Comparison of ENCODE assay signal across 28 cellular contexts in genomic region chr2:41943176-41943575, GRCh38.
"Had no signal": no experiment of that assay in that cellular context is flagged by ENCODE, and none has a peak within 500 bp of the region (broad histone marks: within the 10 kb centered on the region; RNA-seq: fewer than 3 reads in every experiment).

No MANE protein-coding gene starts in this region.

- H3K4me3 ChIP-seq: left lung, lung, neural progenitor cell, right atrium auricular region, sigmoid colon, smooth muscle cell, testis, thyroid gland, upper lobe of right lung had no signal

- ATAC-seq: left colon; left lung; naive thymus-derived CD8-positive, alpha-beta T cell; stimulated activated memory B cell treated with anti-CD40 and anti-IgM and Interleukin-4, amounts not matched to agents 10 μg/mL and 1 μg/mL and 100 μg/mL, for 72 hours; stimulated activated naive CD8-positive, alpha-beta T cell treated with anti-CD3 and anti-CD28 coated beads, Interleukin-15, amount 100 ng/mL, for 72 hours; upper lobe of right lung had no signal

- H3K9me3 ChIP-seq: left lung, neutrophil, right atrium auricular region, sigmoid colon, testis, thyroid gland, upper lobe of right lung had no signal

- H3K4me1 ChIP-seq: left lung, parathyroid adenoma, upper lobe of right lung had no signal

- H3K27ac ChIP-seq: left lung, neural progenitor cell, neutrophil, parathyroid adenoma, sigmoid colon, testis, upper lobe of right lung had no signal

- H3K9me3 Mint-ChIP-seq: immature natural killer cell; naive thymus-derived CD8-positive, alpha-beta T cell; stimulated activated naive CD8-positive, alpha-beta T cell treated with anti-CD3 and anti-CD28 coated beads, Interleukin-15, amount 100 ng/mL, for 72 hours had no signal

- H3K27me3 ChIP-seq: neural progenitor cell, right atrium auricular region, sigmoid colon, testis, thyroid gland, upper lobe of right lung had no signal

- H3K4me1 Mint-ChIP-seq: immature natural killer cell; naive thymus-derived CD8-positive, alpha-beta T cell; stimulated activated memory B cell treated with anti-CD40 and anti-IgM and Interleukin-4, amounts not matched to agents 10 μg/mL and 1 μg/mL and 100 μg/mL, for 72 hours; stimulated activated naive CD8-positive, alpha-beta T cell treated with anti-CD3 and anti-CD28 coated beads, Interleukin-15, amount 100 ng/mL, for 72 hours had no signal

- H3K36me3 ChIP-seq: left lung, neural progenitor cell, neutrophil, right atrium auricular region, sigmoid colon, thyroid gland, upper lobe of right lung had no signal

- H3K27ac Mint-ChIP-seq: immature natural killer cell; naive thymus-derived CD8-positive, alpha-beta T cell; nephron progenitor cell; stimulated activated memory B cell treated with anti-CD40 and anti-IgM and Interleukin-4, amounts not matched to agents 10 μg/mL and 1 μg/mL and 100 μg/mL, for 72 hours; stimulated activated naive CD8-positive, alpha-beta T cell treated with anti-CD3 and anti-CD28 coated beads, Interleukin-15, amount 100 ng/mL, for 72 hours had no signal

- DNase-seq: glutamatergic neuron; hypothalamus; immature natural killer cell; kidney; left colon; left lung; mesendoderm; naive thymus-derived CD8-positive, alpha-beta T cell; nephron progenitor cell; occipital lobe; sigmoid colon; stimulated activated CD4-positive, alpha-beta T cell treated with anti-CD3 and anti-CD28 coated beads, Interleukin-1b, Interleukin-23, amount 100 ng/mL, for 48 hours; stimulated activated CD4-positive, alpha-beta T cell treated with anti-CD3 and anti-CD28 coated beads, Interleukin-2, amount 100 ng/mL, for 48 hours; stimulated activated CD4-positive, alpha-beta T cell treated with anti-CD3 and anti-CD28 coated beads, Interleukin-4, amount 100 ng/mL, for 4 hours; stimulated activated CD8-positive, alpha-beta memory T cell treated with anti-CD3 and anti-CD28 coated beads, Interleukin-4, amount 100 ng/mL, for 48 hours; stimulated activated naive CD4-positive, alpha-beta T cell treated with Interleukin-2 at 50 U/mL for 16 hours; stimulated activated naive CD8-positive, alpha-beta T cell treated with anti-CD3 and anti-CD28 coated beads, Interleukin-15, amount 100 ng/mL, for 72 hours; testis; thyroid gland; trophoblast cell; upper lobe of right lung had no signal

- H3K4me3 Mint-ChIP-seq: immature natural killer cell; naive thymus-derived CD8-positive, alpha-beta T cell; nephron progenitor cell; neural progenitor cell; stimulated activated memory B cell treated with anti-CD40 and anti-IgM and Interleukin-4, amounts not matched to agents 10 μg/mL and 1 μg/mL and 100 μg/mL, for 72 hours; stimulated activated naive CD8-positive, alpha-beta T cell treated with anti-CD3 and anti-CD28 coated beads, Interleukin-15, amount 100 ng/mL, for 72 hours had no signal

- H3K36me3 Mint-ChIP-seq: immature natural killer cell; naive thymus-derived CD8-positive, alpha-beta T cell; stimulated activated memory B cell treated with anti-CD40 and anti-IgM and Interleukin-4, amounts not matched to agents 10 μg/mL and 1 μg/mL and 100 μg/mL, for 72 hours had no signal

- H3K9ac ChIP-seq: neural progenitor cell, parathyroid adenoma had no signal
